21 cellular contexts compared by ENCODE assay signal in the genomic region with DNA sequence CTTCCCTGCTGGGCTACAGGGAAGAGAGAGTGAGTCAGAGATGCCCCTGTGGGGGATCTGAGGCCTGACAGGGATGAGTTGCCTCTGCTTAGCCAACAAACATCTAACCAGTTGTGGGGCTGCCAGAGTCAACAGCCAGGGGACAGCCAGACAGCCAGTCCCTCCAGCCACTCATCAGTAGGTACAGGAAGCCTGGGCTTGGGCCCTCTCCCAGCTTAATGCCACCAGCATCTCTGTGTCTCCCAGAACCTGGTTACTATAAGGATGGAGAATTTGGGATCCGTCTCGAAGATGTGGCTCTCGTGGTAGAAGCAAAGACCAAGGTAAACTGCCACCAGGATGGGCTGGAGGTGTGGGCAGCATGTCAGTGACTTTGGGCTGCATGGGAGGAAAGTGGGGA. TPM values are rescaled to one million over a fixed set of nuclear protein-coding genes. Genes with fewer than 3 reads are reported as not detected.
DNase-seq lines count a peak whose midpoint lies in the region; ATAC-seq and TF ChIP-seq lines count a peak whose summit lies in the region.
"Had no signal": no experiment of that assay in that cellular context is flagged by ENCODE, and none has a peak within 500 bp of the region (broad histone marks: within the 10 kb centered on the region; RNA-seq: fewer than 3 reads in every experiment).

No MANE protein-coding gene starts in this region.

- H3K9me3 ChIP-seq in MG63, result no peaks in the 10 kb centered on the region
- no peaks in the 10 kb centered on the region for H3K9me3 ChIP-seq in tibial artery
- H3K9me3 ChIP-seq: A549, Caco-2 had no signal

- no peak overlapping the region for H3K4me3 ChIP-seq in MG63
- H3K4me3 ChIP-seq in brain microvascular endothelial cell (ENCODE audit: low read depth, low read length), result no peak overlapping the region
- no peak overlapping the region for H3K4me3 ChIP-seq in tibial artery
- H3K4me3 ChIP-seq: A549, GM23248 had no signal

- DNase-seq in activated T-cell treated with anti-CD3 and anti-CD28 coated beads, Interleukin-2, amount 50 U/mL, for 24 hours, result peak; percentile 26
- no peak for DNase-seq in activated T-cell treated with anti-CD3 and anti-CD28 coated beads, Interleukin-2, amount 50 U/mL, for 72 hours
- DNase-seq in MG63 (peak; percentile 18), brain microvascular endothelial cell (no peak), tibial artery (no peak), cerebellar nuclear complex (lab: John Stamatoyannopoulos, UW) (no peak)
- DNase-seq: AML-193; Caco-2; CD4-positive, alpha-beta T cell; GDM1; GM23248; HCEC 1CT; HFFc6 had no signal

- H3K36me3 ChIP-seq in MG63, result no peaks in the 10 kb centered on the region
- no peaks in the 10 kb centered on the region for H3K36me3 ChIP-seq in brain microvascular endothelial cell (replicated peaks)
- H3K36me3 ChIP-seq in tibial artery, result no peaks in the 10 kb centered on the region

- no peaks in the 10 kb centered on the region for H3K36me3 Mint-ChIP-seq in activated T-cell treated with anti-CD3 and anti-CD28 coated beads, Interleukin-2, amount 50 U/mL, for 24 hours (ENCODE audit: low read depth)
- H3K36me3 Mint-ChIP-seq in activated T-cell treated with anti-CD3 and anti-CD28 coated beads, Interleukin-2, amount 50 U/mL, for 72 hours (ENCODE audit: insufficient read depth in 2 of 2), result no peaks in the 10 kb centered on the region
- H3K36me3 Mint-ChIP-seq in dendritic cell treated with granulocyte-macrophage colony-stimulating factor and Interleukin-4, amounts not matched to agents 40 ng/mL and 50 ng/mL, for 4 days (ENCODE audit: low read depth), result no peaks in the 10 kb centered on the region
- H3K36me3 Mint-ChIP-seq in stimulated activated memory B cell treated with anti-CD40 and anti-IgM and Interleukin-4, amounts not matched to agents 10 μg/mL and 1 μg/mL and 100 μg/mL, for 72 hours, result no peaks in the 10 kb centered on the region

- in situ Hi-C loops in brain microvascular endothelial cell (cut with HindIII; ENCODE audit: low pct_ligation_motif_present, low sequenced_read_pairs), result no loop called here

- intact Hi-C loops in dendritic cell treated with granulocyte-macrophage colony-stimulating factor and Interleukin-4, amounts not matched to agents 40 ng/mL and 50 ng/mL, for 4 days (cut with micrococcal nuclease), result no loop called here
- intact Hi-C loops in tibial artery (cut with DNase I; ENCODE audit: low total_unique reads), result no loop called here

- no peaks in the 10 kb centered on the region for H3K27me3 Mint-ChIP-seq in activated T-cell treated with anti-CD3 and anti-CD28 coated beads, Interleukin-2, amount 50 U/mL, for 24 hours
- no peaks in the 10 kb centered on the region for H3K27me3 Mint-ChIP-seq in activated T-cell treated with anti-CD3 and anti-CD28 coated beads, Interleukin-2, amount 50 U/mL, for 72 hours (ENCODE audit: low read depth)
- no peaks in the 10 kb centered on the region for H3K27me3 Mint-ChIP-seq in dendritic cell treated with granulocyte-macrophage colony-stimulating factor and Interleukin-4, amounts not matched to agents 40 ng/mL and 50 ng/mL, for 4 days
- no peaks in the 10 kb centered on the region for H3K27me3 Mint-ChIP-seq in stimulated activated memory B cell treated with anti-CD40 and anti-IgM and Interleukin-4, amounts not matched to agents 10 μg/mL and 1 μg/mL and 100 μg/mL, for 72 hours
- H3K27me3 Mint-ChIP-seq: CD4-positive, alpha-beta T cell had no signal

- H3K27ac Mint-ChIP-seq in activated T-cell treated with anti-CD3 and anti-CD28 coated beads, Interleukin-2, amount 50 U/mL, for 24 hours, result no peak overlapping the region
- H3K27ac Mint-ChIP-seq in activated T-cell treated with anti-CD3 and anti-CD28 coated beads, Interleukin-2, amount 50 U/mL, for 72 hours, result no peak overlapping the region
- H3K27ac Mint-ChIP-seq in dendritic cell treated with granulocyte-macrophage colony-stimulating factor and Interleukin-4, amounts not matched to agents 40 ng/mL and 50 ng/mL, for 4 days, result peak overlapping the region; percentile 96
- peak overlapping the region; percentile 14 for H3K27ac Mint-ChIP-seq in stimulated activated memory B cell treated with anti-CD40 and anti-IgM and Interleukin-4, amounts not matched to agents 10 μg/mL and 1 μg/mL and 100 μg/mL, for 72 hours
- H3K27ac Mint-ChIP-seq: CD4-positive, alpha-beta T cell; HFFc6 had no signal

- no peak for ATAC-seq in activated T-cell treated with anti-CD3 and anti-CD28 coated beads, Interleukin-2, amount 50 U/mL, for 72 hours (replicated peaks in 1 of 2)
- ATAC-seq in stimulated activated memory B cell treated with anti-CD40 and anti-IgM and Interleukin-4, amounts not matched to agents 10 μg/mL and 1 μg/mL and 100 μg/mL, for 72 hours, result no peak
- ATAC-seq: A549 had no signal

- H3K27ac ChIP-seq in brain microvascular endothelial cell, result no peak overlapping the region
- H3K27ac ChIP-seq in tibial artery, result no peak overlapping the region
- H3K27ac ChIP-seq: 22Rv1, A549, C4-2B, GM23248, HL-60 had no signal

- H3K4me3 Mint-ChIP-seq in activated T-cell treated with anti-CD3 and anti-CD28 coated beads, Interleukin-2, amount 50 U/mL, for 24 hours, result no peak overlapping the region
- no peak overlapping the region for H3K4me3 Mint-ChIP-seq in activated T-cell treated with anti-CD3 and anti-CD28 coated beads, Interleukin-2, amount 50 U/mL, for 72 hours
- no peak overlapping the region for H3K4me3 Mint-ChIP-seq in dendritic cell treated with granulocyte-macrophage colony-stimulating factor and Interleukin-4, amounts not matched to agents 40 ng/mL and 50 ng/mL, for 4 days
- H3K4me3 Mint-ChIP-seq in stimulated activated memory B cell treated with anti-CD40 and anti-IgM and Interleukin-4, amounts not matched to agents 10 μg/mL and 1 μg/mL and 100 μg/mL, for 72 hours, result no peak overlapping the region
- H3K4me3 Mint-ChIP-seq: CD4-positive, alpha-beta T cell; HFFc6 had no signal

- H3K27me3 ChIP-seq in MG63, result no peaks in the 10 kb centered on the region
- no peaks in the 10 kb centered on the region for H3K27me3 ChIP-seq in brain microvascular endothelial cell (replicated peaks)
- no peaks in the 10 kb centered on the region for H3K27me3 ChIP-seq in tibial artery

- no peaks in the 10 kb centered on the region for H3K9me3 Mint-ChIP-seq in activated T-cell treated with anti-CD3 and anti-CD28 coated beads, Interleukin-2, amount 50 U/mL, for 24 hours
- no peaks in the 10 kb centered on the region for H3K9me3 Mint-ChIP-seq in activated T-cell treated with anti-CD3 and anti-CD28 coated beads, Interleukin-2, amount 50 U/mL, for 72 hours
- no peaks in the 10 kb centered on the region for H3K9me3 Mint-ChIP-seq in dendritic cell treated with granulocyte-macrophage colony-stimulating factor and Interleukin-4, amounts not matched to agents 40 ng/mL and 50 ng/mL, for 4 days
- H3K9me3 Mint-ChIP-seq in stimulated activated memory B cell treated with anti-CD40 and anti-IgM and Interleukin-4, amounts not matched to agents 10 μg/mL and 1 μg/mL and 100 μg/mL, for 72 hours, result no peaks in the 10 kb centered on the region
- H3K9me3 Mint-ChIP-seq: CD4-positive, alpha-beta T cell; HFFc6 had no signal

- no peak for TF ChIP-seq CTCF in brain microvascular endothelial cell (IDR thresholded peaks at IDR 0.05; ENCODE audit: low read depth, low read length, missing control alignments)
- TF ChIP-seq CTCF in tibial artery (IDR thresholded peaks at IDR 0.05), result no peak

- H3K4me1 Mint-ChIP-seq in activated T-cell treated with anti-CD3 and anti-CD28 coated beads, Interleukin-2, amount 50 U/mL, for 24 hours (ENCODE audit: low read depth), result peaks cover 42% of the 10 kb centered on the region
- H3K4me1 Mint-ChIP-seq in activated T-cell treated with anti-CD3 and anti-CD28 coated beads, Interleukin-2, amount 50 U/mL, for 72 hours (ENCODE audit: low read depth), result peaks cover 33% of the 10 kb centered on the region
- H3K4me1 Mint-ChIP-seq in dendritic cell treated with granulocyte-macrophage colony-stimulating factor and Interleukin-4, amounts not matched to agents 40 ng/mL and 50 ng/mL, for 4 days (ENCODE audit: low read depth), result peaks cover 53% of the 10 kb centered on the region
- peaks cover 39% of the 10 kb centered on the region for H3K4me1 Mint-ChIP-seq in stimulated activated memory B cell treated with anti-CD40 and anti-IgM and Interleukin-4, amounts not matched to agents 10 μg/mL and 1 μg/mL and 100 μg/mL, for 72 hours

- H3K4me1 ChIP-seq in tibial artery, result no peaks in the 10 kb centered on the region
- H3K4me1 ChIP-seq: A549, Caco-2 had no signal

RNA-seq across cellular contexts. Expression of gene SASH3, which starts 17.3 kb away (rescaled TPM):
- 100 to 1,000 TPM; 148 to 166 TPM for total RNA-seq in activated T-cell treated with anti-CD3 and anti-CD28 coated beads, Interleukin-2, amount 50 U/mL, for 72 hours
- not detected in 2 replicates for total RNA-seq in MG63 (2014; rRNA removed; shearing (Covaris generic); ENCODE audit: low replicate concordance)
- total RNA-seq: Caco-2, Daoy, GM23248, HFFc6, HT1080 had no signal

RNA-seq across cellular contexts. Expression of gene XPNPEP2, which starts 23.7 kb away (rescaled TPM):
- total RNA-seq in activated T-cell treated with anti-CD3 and anti-CD28 coated beads, Interleukin-2, amount 50 U/mL, for 72 hours, result under 1 TPM; 0.24 to 0.42 TPM
- not detected in 2 replicates for total RNA-seq in MG63 (2014; rRNA removed; shearing (Covaris generic); ENCODE audit: low replicate concordance)
- total RNA-seq: Daoy, HFFc6, HT1080 had no signal

Comparison
In these comparisons a context has a peak if more than half of its experiments do, and no peak if none do; other contexts are left out.
1. DNase-seq: peak in activated T-cell treated with anti-CD3 and anti-CD28 coated beads, Interleukin-2, amount 50 U/mL, for 24 hours (single experiment) and MG63 (single experiment); none in activated T-cell treated with anti-CD3 and anti-CD28 coated beads, Interleukin-2, amount 50 U/mL, for 72 hours (0 of 2), brain microvascular endothelial cell (single experiment), tibial artery (0 of 2) and cerebellar nuclear complex (0 of 2).
2. H3K27ac Mint-ChIP-seq: peak in dendritic cell treated with granulocyte-macrophage colony-stimulating factor and Interleukin-4, amounts not matched to agents 40 ng/mL and 50 ng/mL, for 4 days (single experiment) and stimulated activated memory B cell treated with anti-CD40 and anti-IgM and Interleukin-4, amounts not matched to agents 10 μg/mL and 1 μg/mL and 100 μg/mL, for 72 hours (single experiment); none in activated T-cell treated with anti-CD3 and anti-CD28 coated beads, Interleukin-2, amount 50 U/mL, for 24 hours (single experiment) and activated T-cell treated with anti-CD3 and anti-CD28 coated beads, Interleukin-2, amount 50 U/mL, for 72 hours (single experiment).
3. RNA of gene SASH3, which starts 17.3 kb away (total RNA-seq): 148 to 166 TPM in activated T-cell treated with anti-CD3 and anti-CD28 coated beads, Interleukin-2, amount 50 U/mL, for 72 hours; not detected in MG63; every median in the first group is over 100 times any median in the second.